1 cellular context compared by ENCODE assay signal in genomic region chr2:219521066-219521880, GRCh38.
TF ChIP-seq lines count a peak whose summit lies in the region.

No MANE protein-coding gene starts in this region.

TF ChIP-seq in GM12878, 131 proteins besides CTCF, POLR2A, EP300 and RAD21:
- TF ChIP-seq ZNF622 (IDR thresholded peaks at IDR 0.05) = no peak
- no peak for TF ChIP-seq ZBTB33 (IDR thresholded peaks at IDR 0.05)
- no peak for TF ChIP-seq SMAD1 (IDR thresholded peaks at IDR 0.05; ENCODE audit: low read depth, partially characterized antibody)
- no peak for TF ChIP-seq TAF1 (IDR thresholded peaks at IDR 0.05; ENCODE audit: borderline replicate concordance, low read depth, low read length)
- no peak for TF ChIP-seq CUX1 (IDR thresholded peaks at IDR 0.05; ENCODE audit: insufficient replicate concordance, low read depth, low read length)
- no peak for TF ChIP-seq RELA (IDR thresholded peaks at IDR 0.05; ENCODE audit: borderline replicate concordance, partially characterized antibody)
- no peak for TF ChIP-seq EED (IDR thresholded peaks at IDR 0.05; ENCODE audit: low read depth)
